ENCODE assay signal across 38 cellular contexts in genomic region chr17:53106886-53107285, GRCh38.
"Had no signal": no experiment of that assay in that cellular context is flagged by ENCODE, and none has a peak within 500 bp of the region (broad histone marks: within the 10 kb centered on the region; RNA-seq: fewer than 3 reads in every experiment).

No MANE protein-coding gene starts in this region.

- H3K4me1 Mint-ChIP-seq: activated naive CD4-positive, alpha-beta T cell treated with anti-CD3 and anti-CD28 coated beads, Interleukin-2, amount 10 ng/mL, durations not matched to agents 7 days and 5 days; activated naive CD4-positive, alpha-beta T cell treated with anti-CD3 and anti-CD28 coated beads, Interleukin-2, amount 50 U/mL, for 24 hours; activated naive CD8-positive, alpha-beta T cell treated with anti-CD3 and anti-CD28 coated beads for 36 hours; activated naive CD8-positive, alpha-beta T cell treated with anti-CD3 and anti-CD28 coated beads, Interleukin-2, amount 10 ng/mL, durations not matched to agents 7 days and 5 days; activated naive CD8-positive, alpha-beta T cell treated with anti-CD3 and anti-CD28 coated beads, Interleukin-2, amount 50 U/mL, for 24 hours; activated T-helper 17 cell treated with anti-CD3 and anti-CD28 coated beads, Interleukin-2, amount 50 U/mL, for 72 hours; brain; central memory CD8-positive, alpha-beta T cell had no signal

- ATAC-seq: activated naive CD4-positive, alpha-beta T cell treated with anti-CD3 and anti-CD28 coated beads, Interleukin-2, amount 50 U/mL, for 72 hours; activated naive CD8-positive, alpha-beta T cell treated with anti-CD3 and anti-CD28 coated beads, Interleukin-2, amount 50 U/mL, for 24 hours; activated T-cell treated with anti-CD3 and anti-CD28 coated beads, Interleukin-2, amount 50 U/mL, for 4 hours; activated T-cell treated with anti-CD3 and anti-CD28 coated beads, Interleukin-2, amount 50 U/mL, for 72 hours; activated T-helper 17 cell treated with anti-CD3 and anti-CD28 coated beads, Interleukin-2, amount 50 U/mL, for 72 hours; body of pancreas had no signal

- H3K27ac ChIP-seq: adrenal gland, ascending aorta, body of pancreas, brain microvascular endothelial cell, breast epithelium, cardiac muscle cell had no signal

- H3K27ac Mint-ChIP-seq: activated naive CD4-positive, alpha-beta T cell treated with anti-CD3 and anti-CD28 coated beads, Interleukin-2, amount 10 ng/mL, durations not matched to agents 7 days and 5 days; activated naive CD4-positive, alpha-beta T cell treated with anti-CD3 and anti-CD28 coated beads, Interleukin-2, amount 50 U/mL, for 24 hours; activated naive CD4-positive, alpha-beta T cell treated with anti-CD3 and anti-CD28 coated beads, Interleukin-2, amount 50 U/mL, for 72 hours; activated naive CD8-positive, alpha-beta T cell; activated naive CD8-positive, alpha-beta T cell treated with anti-CD3 and anti-CD28 coated beads for 36 hours; activated naive CD8-positive, alpha-beta T cell treated with anti-CD3 and anti-CD28 coated beads, Interleukin-2, amount 10 ng/mL, durations not matched to agents 7 days and 5 days; activated naive CD8-positive, alpha-beta T cell treated with anti-CD3 and anti-CD28 coated beads, Interleukin-2, amount 50 U/mL, for 24 hours; activated T-cell treated with anti-CD3 and anti-CD28 coated beads, Interleukin-2, amount 50 U/mL, for 24 hours; activated T-cell treated with anti-CD3 and anti-CD28 coated beads, Interleukin-2, amount 50 U/mL, for 72 hours; activated T-helper 1 cell treated with anti-CD3 and anti-CD28 coated beads, Interleukin-12 subunit alpha, Interleukin-12 subunit beta, Interleukin-2, Interleukin-4 antibody, amounts not matched to agents 30 ng/mL and 10 ng/mL and 1 ng/mL, durations not matched to agents 14 hours and 24 hours and 36 hours; activated T-helper 17 cell treated with anti-CD3 and anti-CD28 coated beads, Interleukin-2, amount 50 U/mL, for 72 hours; activated T-helper 2 cell treated with anti-CD3 and anti-CD28 coated beads, Interferon-gamma antibody, Interleukin-2, Interleukin-4, amounts not matched to agents 10 μg/mL and 5 μg/mL and 100 μg/mL, durations not matched to agents 14 hours and 24 hours and 36 hours; brain had no signal

- DNase-seq: activated effector memory CD4-positive, alpha-beta T cell treated with anti-CD3 and anti-CD28 coated beads, Interleukin-2, amount 50 U/mL, for 16 hours; activated effector memory CD4-positive, alpha-beta T cell treated with Interleukin-2 at 50 U/mL for 16 hours; activated gamma-delta T cell; activated gamma-delta T cell treated with Interleukin-2 at 50 U/mL for 16 hours; activated naive CD4-positive, alpha-beta T cell; activated naive CD4-positive, alpha-beta T cell treated with anti-CD3 and anti-CD28 coated beads, Interleukin-2, amount 10 ng/mL, durations not matched to agents 7 days and 5 days; activated naive CD4-positive, alpha-beta T cell treated with anti-CD3 and anti-CD28 coated beads, Interleukin-2, amount 50 U/mL, for 16 hours; activated naive CD4-positive, alpha-beta T cell treated with Interleukin-2 at 50 U/mL for 16 hours; activated naive CD8-positive, alpha-beta T cell treated with anti-CD3 and anti-CD28 coated beads for 36 hours; activated naive CD8-positive, alpha-beta T cell treated with anti-CD3 and anti-CD28 coated beads, Interleukin-2, amount 10 ng/mL, durations not matched to agents 7 days and 5 days; activated naive CD8-positive, alpha-beta T cell treated with anti-CD3 and anti-CD28 coated beads, Interleukin-2, amount 50 U/mL, for 24 hours; activated T-cell treated with anti-CD3 and anti-CD28 coated beads for 4 hours; activated T-cell treated with anti-CD3 and anti-CD28 coated beads, Interleukin-2, amount 50 U/mL, for 1 hour; activated T-cell treated with anti-CD3 and anti-CD28 coated beads, Interleukin-2, amount 50 U/mL, for 24 hours; activated T-cell treated with anti-CD3 and anti-CD28 coated beads, Interleukin-2, amount 50 U/mL, for 4 hours; activated T-cell treated with anti-CD3 and anti-CD28 coated beads, Interleukin-2, amount 50 U/mL, for 48 hours; activated T-cell treated with anti-CD3 and anti-CD28 coated beads, Interleukin-2, amount 50 U/mL, for 72 hours; adrenal gland; amniotic stem cell; amygdala; anterior cingulate cortex; aorta; body of pancreas; brain microvascular endothelial cell; caudate nucleus; central memory CD4-positive, alpha-beta T cell; cerebellar nuclear complex had no signal

- H3K36me3 ChIP-seq: adrenal gland, ascending aorta, brain microvascular endothelial cell, breast epithelium, cardiac muscle cell had no signal

- H3K4me3 Mint-ChIP-seq: activated naive CD4-positive, alpha-beta T cell treated with anti-CD3 and anti-CD28 coated beads, Interleukin-2, amount 10 ng/mL, durations not matched to agents 7 days and 5 days; activated naive CD4-positive, alpha-beta T cell treated with anti-CD3 and anti-CD28 coated beads, Interleukin-2, amount 50 U/mL, for 24 hours; activated naive CD8-positive, alpha-beta T cell; activated naive CD8-positive, alpha-beta T cell treated with anti-CD3 and anti-CD28 coated beads for 36 hours; activated naive CD8-positive, alpha-beta T cell treated with anti-CD3 and anti-CD28 coated beads, Interleukin-2, amount 10 ng/mL, durations not matched to agents 7 days and 5 days; activated naive CD8-positive, alpha-beta T cell treated with anti-CD3 and anti-CD28 coated beads, Interleukin-2, amount 50 U/mL, for 24 hours; activated T-cell treated with anti-CD3 and anti-CD28 coated beads, Interleukin-2, amount 50 U/mL, for 24 hours; activated T-cell treated with anti-CD3 and anti-CD28 coated beads, Interleukin-2, amount 50 U/mL, for 4 hours; activated T-cell treated with anti-CD3 and anti-CD28 coated beads, Interleukin-2, amount 50 U/mL, for 72 hours; activated T-helper 1 cell treated with anti-CD3 and anti-CD28 coated beads, Interleukin-12 subunit alpha, Interleukin-12 subunit beta, Interleukin-2, Interleukin-4 antibody, amounts not matched to agents 30 ng/mL and 10 ng/mL and 1 ng/mL, durations not matched to agents 14 hours and 24 hours and 36 hours; activated T-helper 17 cell treated with anti-CD3 and anti-CD28 coated beads, Interleukin-2, amount 50 U/mL, for 72 hours; brain; central memory CD8-positive, alpha-beta T cell had no signal

- H3K27me3 Mint-ChIP-seq: activated naive CD4-positive, alpha-beta T cell treated with anti-CD3 and anti-CD28 coated beads, Interleukin-2, amount 10 ng/mL, durations not matched to agents 7 days and 5 days; activated naive CD4-positive, alpha-beta T cell treated with anti-CD3 and anti-CD28 coated beads, Interleukin-2, amount 50 U/mL, for 24 hours; activated naive CD8-positive, alpha-beta T cell; activated naive CD8-positive, alpha-beta T cell treated with anti-CD3 and anti-CD28 coated beads for 36 hours; activated naive CD8-positive, alpha-beta T cell treated with anti-CD3 and anti-CD28 coated beads, Interleukin-2, amount 10 ng/mL, durations not matched to agents 7 days and 5 days; activated naive CD8-positive, alpha-beta T cell treated with anti-CD3 and anti-CD28 coated beads, Interleukin-2, amount 50 U/mL, for 24 hours; activated T-cell treated with anti-CD3 and anti-CD28 coated beads, Interleukin-2, amount 50 U/mL, for 24 hours; activated T-helper 17 cell treated with anti-CD3 and anti-CD28 coated beads, Interleukin-2, amount 50 U/mL, for 72 hours; brain; central memory CD8-positive, alpha-beta T cell had no signal

- H3K36me3 Mint-ChIP-seq: activated naive CD4-positive, alpha-beta T cell treated with anti-CD3 and anti-CD28 coated beads, Interleukin-2, amount 10 ng/mL, durations not matched to agents 7 days and 5 days; activated naive CD4-positive, alpha-beta T cell treated with anti-CD3 and anti-CD28 coated beads, Interleukin-2, amount 50 U/mL, for 24 hours; activated naive CD4-positive, alpha-beta T cell treated with anti-CD3 and anti-CD28 coated beads, Interleukin-2, amount 50 U/mL, for 72 hours; activated naive CD8-positive, alpha-beta T cell; activated naive CD8-positive, alpha-beta T cell treated with anti-CD3 and anti-CD28 coated beads for 36 hours; activated naive CD8-positive, alpha-beta T cell treated with anti-CD3 and anti-CD28 coated beads, Interleukin-2, amount 10 ng/mL, durations not matched to agents 7 days and 5 days; brain had no signal

- H3K4me1 ChIP-seq: adrenal gland, ascending aorta, body of pancreas, breast epithelium had no signal

- H3K4me3 ChIP-seq: adrenal gland, ascending aorta, body of pancreas, breast epithelium, cardiac muscle cell had no signal

- H3K27me3 ChIP-seq: adrenal gland, ascending aorta, body of pancreas, brain microvascular endothelial cell, breast epithelium, cardiac muscle cell had no signal

- H3K9me3 ChIP-seq: adrenal gland, ascending aorta, body of pancreas, breast epithelium had no signal
